ENCODE assay signal across 7 cellular contexts in the genomic region with DNA sequence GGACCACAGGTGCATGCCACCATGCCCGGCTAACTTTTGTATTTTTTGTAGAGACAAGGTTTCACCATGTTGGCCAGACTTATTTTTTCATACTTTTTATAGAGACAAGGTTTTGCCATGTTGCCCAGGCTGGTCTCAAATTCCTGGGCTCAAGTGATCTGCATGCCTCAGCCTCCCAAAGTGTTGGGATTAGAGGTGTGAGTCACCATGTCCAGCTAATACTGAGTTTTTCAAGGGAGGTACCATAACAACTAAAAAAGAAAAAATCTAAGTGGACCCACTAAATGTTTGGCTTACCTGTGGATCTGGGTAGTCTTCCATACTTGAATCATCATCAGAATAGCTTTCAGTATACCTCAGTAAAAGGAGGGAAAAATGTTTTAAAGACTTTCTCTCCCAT. TPM values are rescaled to one million over a fixed set of nuclear protein-coding genes. Genes with fewer than 3 reads are reported as not detected.
A peak's percentile ranks its signal among the peaks of the same experiment; 100 is the strongest.
DNase-seq lines count a peak whose midpoint lies in the region; ATAC-seq, FAIRE-seq and TF ChIP-seq lines count a peak whose summit lies in the region.
"Not testable (repeated sequence)": the region's sequence is repeated elsewhere in the genome, so short reads cannot be mapped to it uniquely, and the experiment has no call there.

No MANE protein-coding gene starts in this region.

- peak; percentile 36 for DNase-seq in EL
- peak; percentile 33 for DNase-seq in HFFc6
- peak; percentile 28 for DNase-seq in MG63
- peak; percentile 17 for DNase-seq in amniotic epithelial cell (ENCODE audit: low read depth)
- peak; percentile 63 for DNase-seq in bronchial epithelial cell (ENCODE audit: low read depth)
- peak in 1 of 2 donors; percentile 53 for DNase-seq in foreskin keratinocyte
- peak; percentile 11 for DNase-seq in myocyte (ENCODE audit: low read depth)

- not testable (repeated sequence) for H3K27ac ChIP-seq in foreskin keratinocyte

- not testable (repeated sequence) for H3K4me1 Mint-ChIP-seq in HFFc6 (ENCODE audit: low read depth)

- H3K36me3 ChIP-seq in MG63 = peaks cover 51% of the 10 kb centered on the region
- not testable (repeated sequence) for H3K36me3 ChIP-seq in bronchial epithelial cell (ENCODE audit: control insufficient read depth, insufficient read depth, low read length)

- H3K4me1 ChIP-seq in foreskin keratinocyte = not testable (repeated sequence)

- not testable (repeated sequence) for TF ChIP-seq CTCF in HFFc6 (IDR thresholded peaks at IDR 0.05); bronchial epithelial cell (IDR thresholded peaks at IDR 0.05; ENCODE audit: insufficient read depth, low read length, severe bottlenecking); foreskin keratinocyte (conservative IDR thresholded peaks at IDR 0.05)

- H3K9me3 ChIP-seq in MG63 = not testable (repeated sequence)

- H3K4me3 Mint-ChIP-seq in HFFc6 = not testable (repeated sequence)

- not testable (repeated sequence) for H3K9me3 Mint-ChIP-seq in HFFc6

- H3K36me3 Mint-ChIP-seq in HFFc6 (ENCODE audit: low read depth) = peaks cover 17% of the 10 kb centered on the region

- FAIRE-seq in bronchial epithelial cell (lab: Jason Lieb, UNC) = not testable (repeated sequence)

- not testable (repeated sequence) for H3K27me3 ChIP-seq in MG63; bronchial epithelial cell (ENCODE audit: control insufficient read depth, insufficient read depth, low read length); foreskin keratinocyte

- ATAC-seq in foreskin keratinocyte = peak; percentile 37

- H3K27ac Mint-ChIP-seq in HFFc6 = peak overlapping the region; percentile 41; the same call in 1 of the 2 replicates

- H3K27me3 Mint-ChIP-seq in HFFc6 (ENCODE audit: insufficient read depth) = not testable (repeated sequence)

- H3K4me3 ChIP-seq in MG63; bronchial epithelial cell (ENCODE audit: low read depth, low read length): not testable (repeated sequence)

RNA-seq across cellular contexts. Expression of a gene that starts 18.5 kb away (rescaled TPM):
- 10 to 100 TPM; 21.4 to 24.4 (median 23.0) TPM for total RNA-seq in HFFc6 (2021; fragmentation: NEBNext Ultra II Directional; extraction: Animal tissue kit (Norgen Biotek cat#: 25700))
- 19.4 and 25.8 TPM in 2 replicates for total RNA-seq in MG63 (2014; rRNA removed; shearing (Covaris generic); ENCODE audit: low replicate concordance)
- 15.5 and 23.7 TPM in 2 replicates for total RNA-seq in bronchial epithelial cell
- 25.4 and 30.4 TPM in 2 replicates for total RNA-seq in foreskin keratinocyte
- 20.2 and 22.1 TPM in 2 replicates for polyA plus RNA-seq in foreskin keratinocyte
- 14.9 and 20.1 TPM in 2 replicates for total RNA-seq in myocyte
- 12.2 TPM for polyA plus RNA-seq in myocyte (2012)

RNA-seq across cellular contexts. Expression of a gene that starts 45.2 kb away (rescaled TPM):
- 10 to 100 TPM; 46.7 to 53.7 (median 51.6) TPM for total RNA-seq in HFFc6 (2021; fragmentation: NEBNext Ultra II Directional; extraction: Animal tissue kit (Norgen Biotek cat#: 25700))
- 30.9 and 114 TPM in 2 replicates for total RNA-seq in MG63 (2014; rRNA removed; shearing (Covaris generic); ENCODE audit: low replicate concordance)
- 70.3 and 146 TPM in 2 replicates for total RNA-seq in bronchial epithelial cell
- 83.1 and 84.1 TPM in 2 replicates for total RNA-seq in foreskin keratinocyte
- 123 and 130 TPM in 2 replicates for polyA plus RNA-seq in foreskin keratinocyte
- 26.2 and 45.6 TPM in 2 replicates for total RNA-seq in myocyte
- 66.0 TPM for polyA plus RNA-seq in myocyte (2012)
